10 cellular contexts compared by ENCODE assay signal in the genomic region with DNA sequence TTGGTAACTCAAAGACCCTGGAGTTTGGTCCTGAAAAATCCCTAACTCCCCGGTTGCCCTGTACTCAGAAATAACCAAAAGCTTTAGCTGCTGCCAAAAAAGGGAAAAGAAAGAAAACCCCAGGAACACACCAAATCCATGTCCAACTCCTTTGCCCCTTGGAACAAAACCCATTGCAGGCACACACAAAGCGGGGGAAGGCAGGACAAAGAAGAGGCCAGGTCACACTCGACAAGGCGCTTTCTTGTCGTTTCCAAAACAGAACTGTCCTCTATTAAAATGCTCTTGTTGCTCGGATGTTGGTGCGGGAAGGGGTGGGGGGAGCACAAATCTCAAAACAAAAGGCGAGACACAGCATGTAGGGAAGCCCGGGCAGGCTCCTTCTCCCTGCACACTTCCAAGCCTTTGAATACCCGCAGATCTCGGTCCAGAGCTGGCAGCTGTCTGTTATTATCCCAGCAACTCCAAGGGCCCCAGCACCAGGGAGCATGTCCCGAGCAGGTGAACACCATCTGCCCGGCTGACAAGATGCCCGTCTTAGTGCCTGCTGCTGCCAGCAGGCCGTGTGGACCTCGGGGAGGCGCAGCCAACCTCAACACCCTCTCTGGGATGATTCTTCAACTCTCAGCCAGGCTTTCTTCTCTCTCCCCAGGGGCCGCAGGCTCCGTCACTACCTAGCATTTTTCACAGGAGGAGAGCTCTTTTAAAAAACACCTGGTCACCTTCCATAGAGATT.
A peak's percentile ranks its signal among the peaks of the same experiment; 100 is the strongest.
DNase-seq lines count a peak whose midpoint lies in the region; ATAC-seq lines count a peak whose summit lies in the region.
"Had no signal": no experiment of that assay in that cellular context is flagged by ENCODE, and none has a peak within 500 bp of the region (broad histone marks: within the 10 kb centered on the region; RNA-seq: fewer than 3 reads in every experiment).

No MANE protein-coding gene starts in this region.

- peak; percentile 34 for DNase-seq in COLO668 (lab: John Stamatoyannopoulos, UW; ENCODE audit: unreplicated experiment)
- DNase-seq in NCI-H1436 treated with DMSO at 0.1 percent for 48 hours (lab: John Stamatoyannopoulos, UW), result peak; percentile 32
- DNase-seq in activated naive CD8-positive, alpha-beta T cell treated with anti-CD3 and anti-CD28 coated beads for 36 hours, result no peak
- peak; percentile 57 for DNase-seq in myocyte (ENCODE audit: low read depth)
- DNase-seq in activated CD4-positive, alpha-beta T cell treated with anti-CD3 and anti-CD28 coated beads for 1 hour, result no peak
- no peak for DNase-seq in T-helper 9 cell
- DNase-seq: RPMI8226; stimulated activated CD4-positive, alpha-beta T cell treated with anti-CD3 and anti-CD28 coated beads, Interleukin-12 subunit alpha, Interleukin-12 subunit beta, amount 100 ng/mL, for 4 hours had no signal

- no peaks in the 10 kb centered on the region for H3K9me3 Mint-ChIP-seq in activated naive CD8-positive, alpha-beta T cell treated with anti-CD3 and anti-CD28 coated beads for 36 hours

- peak overlapping the region; percentile 75 for H3K27ac Mint-ChIP-seq in activated naive CD8-positive, alpha-beta T cell treated with anti-CD3 and anti-CD28 coated beads for 36 hours

- peak overlapping the region; percentile 18 for H3K4me3 Mint-ChIP-seq in activated naive CD8-positive, alpha-beta T cell treated with anti-CD3 and anti-CD28 coated beads for 36 hours

- ATAC-seq in GM18519 (IDR thresholded peaks at IDR 0.05; ENCODE audit: low FRiP score, unreplicated experiment) (no peak), HG02884 (IDR thresholded peaks at IDR 0.05; ENCODE audit: unreplicated experiment) (no peak)

- H3K36me3 Mint-ChIP-seq in activated naive CD8-positive, alpha-beta T cell treated with anti-CD3 and anti-CD28 coated beads for 36 hours, result peaks cover 12% of the 10 kb centered on the region

- H3K27me3 Mint-ChIP-seq in activated naive CD8-positive, alpha-beta T cell treated with anti-CD3 and anti-CD28 coated beads for 36 hours, result no peaks in the 10 kb centered on the region

- H3K4me1 Mint-ChIP-seq in activated naive CD8-positive, alpha-beta T cell treated with anti-CD3 and anti-CD28 coated beads for 36 hours, result peaks cover 53% of the 10 kb centered on the region

Comparison
In these comparisons a context has a peak if more than half of its experiments do, and no peak if none do; other contexts are left out.
1. DNase-seq: peak in COLO668 (single experiment), NCI-H1436 treated with DMSO at 0.1 percent for 48 hours (single experiment) and myocyte (single experiment); none in activated naive CD8-positive, alpha-beta T cell treated with anti-CD3 and anti-CD28 coated beads for 36 hours (single experiment), activated CD4-positive, alpha-beta T cell treated with anti-CD3 and anti-CD28 coated beads for 1 hour (single experiment) and T-helper 9 cell (single experiment).